ENCODE assay signal across 8 cellular contexts in genomic region chr16:88662222-88662842, GRCh38.
DNase-seq lines count a peak whose midpoint lies in the region; ATAC-seq and TF ChIP-seq lines count a peak whose summit lies in the region.

No MANE protein-coding gene starts in this region.

- peak; percentile 2 for ATAC-seq in effector memory CD8-positive, alpha-beta T cell (replicated peaks)

- no peaks in the 10 kb centered on the region for H3K27me3 Mint-ChIP-seq in effector memory CD8-positive, alpha-beta T cell

- peaks cover 29% of the 10 kb centered on the region for H3K36me3 Mint-ChIP-seq in effector memory CD8-positive, alpha-beta T cell (ENCODE audit: insufficient read depth)

- H3K4me1 ChIP-seq in NT2/D1 (ENCODE audit: insufficient read depth, insufficient read length) (peaks cover 4% of the 10 kb centered on the region), neutrophil (ENCODE audit: control insufficient read depth in 1 of 2, insufficient read depth in 1 of 2, low read depth in 1 of 2, low read length in 1 of 2) (peaks cover 15 to 16% of the 10 kb centered on the region in 2 experiments)

- H3K9ac ChIP-seq in NT2/D1 (ENCODE audit: insufficient read length, low read depth): peak overlapping the region; percentile 93

- peak overlapping the region; percentile 75 for H3K27ac ChIP-seq in neutrophil

- H3K27me3 ChIP-seq in NT2/D1 (ENCODE audit: insufficient read depth, insufficient read length) (no peaks in the 10 kb centered on the region), neutrophil (peaks cover 18% of the 10 kb centered on the region)

- peak overlapping the region; percentile 94 to 97 for H3K27ac Mint-ChIP-seq in effector memory CD8-positive, alpha-beta T cell

- no peaks in the 10 kb centered on the region for H3K9me3 Mint-ChIP-seq in effector memory CD8-positive, alpha-beta T cell

- H3K36me3 ChIP-seq in NT2/D1 (ENCODE audit: insufficient read depth, insufficient read length, low read length) (peaks cover 30% of the 10 kb centered on the region), neutrophil (no peaks in the 10 kb centered on the region)

- peak overlapping the region; percentile 87 to 96 for H3K4me3 Mint-ChIP-seq in effector memory CD8-positive, alpha-beta T cell

- H3K4me1 Mint-ChIP-seq in effector memory CD8-positive, alpha-beta T cell (ENCODE audit: low read depth in 2 of 2): peaks cover 6 to 9% of the 10 kb centered on the region in 2 donors

- peak; percentile 36 for DNase-seq in NCI-H748 (lab: John Stamatoyannopoulos, UW; ENCODE audit: unreplicated experiment)
- DNase-seq in NCI-H748 treated with DMSO at 0.1 percent for 48 hours (lab: John Stamatoyannopoulos, UW): no peak
- DNase-seq in NT2/D1 (ENCODE audit: low read depth, low spot score): no peak
- DNase-seq in effector memory CD8-positive, alpha-beta T cell: no peak
- DNase-seq in DMS153 (lab: John Stamatoyannopoulos, UW): no peak
- DNase-seq in NCI-H526 (lab: John Stamatoyannopoulos, UW): no peak
- no peak for DNase-seq in NK-92 treated with Interleukin-12 subunit alpha and Interleukin-12 subunit beta, amount 100 ng/mL, for 24 hours (lab: John Stamatoyannopoulos, UW)

- H3K4me3 ChIP-seq in NT2/D1 (ENCODE audit: insufficient read length, low read depth) (peak overlapping the region; percentile 99), neutrophil (ENCODE audit: low read depth in 1 of 2, low read length in 1 of 2) (peak overlapping the region; percentile 89 to 98)

- H3K9me3 ChIP-seq in NT2/D1 (ENCODE audit: insufficient read depth, low read length) (no peaks in the 10 kb centered on the region), neutrophil (no peaks in the 10 kb centered on the region)

- TF ChIP-seq CTCF in neutrophil (IDR thresholded peaks at IDR 0.05): no peak
